In genomic region chrX:25599061-25599460, GRCh38 we compare ENCODE assay signal across 32 cellular contexts.
"Had no signal": no experiment of that assay in that cellular context is flagged by ENCODE, and none has a peak within 500 bp of the region (broad histone marks: within the 10 kb centered on the region; RNA-seq: fewer than 3 reads in every experiment).

No MANE protein-coding gene starts in this region.

- H3K27ac Mint-ChIP-seq: activated CD4-positive, alpha-beta memory T cell treated with anti-CD3 and anti-CD28 coated beads for 36 hours; activated CD4-positive, alpha-beta T cell treated with anti-CD3 and anti-CD28 coated beads, Interleukin-2, amount 10 ng/mL, durations not matched to agents 24 days and 14 days; activated naive CD4-positive, alpha-beta T cell treated with anti-CD3 and anti-CD28 coated beads, Interleukin-2, amount 50 U/mL, for 24 hours; activated naive CD8-positive, alpha-beta T cell treated with anti-CD3 and anti-CD28 coated beads, Interleukin-2, amount 50 U/mL, for 24 hours; activated T-helper 17 cell treated with anti-CD3 and anti-CD28 coated beads, Interleukin-2, amount 50 U/mL, for 72 hours; brain; immature natural killer cell; memory B cell; naive thymus-derived CD8-positive, alpha-beta T cell; stimulated activated naive B cell treated with anti-CD40 and anti-IgM and Interleukin-4, amounts not matched to agents 10 μg/mL and 1 μg/mL and 100 μg/mL, for 72 hours; T-helper 17 cell had no signal

- ATAC-seq: activated naive CD8-positive, alpha-beta T cell treated with anti-CD3 and anti-CD28 coated beads, Interleukin-2, amount 50 U/mL, for 24 hours; activated T-cell treated with anti-CD3 and anti-CD28 coated beads, Interleukin-2, amount 50 U/mL, for 4 hours; activated T-helper 17 cell treated with anti-CD3 and anti-CD28 coated beads, Interleukin-2, amount 50 U/mL, for 72 hours; esophagus mucosa; gastroesophageal sphincter; naive thymus-derived CD8-positive, alpha-beta T cell; pancreas; stimulated activated naive B cell treated with anti-CD40 and anti-IgM and Interleukin-4, amounts not matched to agents 10 μg/mL and 1 μg/mL and 100 μg/mL, for 72 hours; T-helper 17 cell; upper lobe of right lung had no signal

- DNase-seq: activated CD4-positive, alpha-beta memory T cell treated with anti-CD3 and anti-CD28 coated beads for 36 hours; activated CD4-positive, alpha-beta T cell treated with anti-CD3 and anti-CD28 coated beads, Interleukin-2, amount 10 ng/mL, durations not matched to agents 24 days and 14 days; activated CD4-positive, CD25-positive, alpha-beta regulatory T cell treated with anti-CD3 and anti-CD28 coated beads, Interleukin-2, amount 50 U/mL, for 72 hours; activated gamma-delta T cell treated with Interleukin-2 at 50 U/mL for 16 hours; activated naive CD8-positive, alpha-beta T cell treated with anti-CD3 and anti-CD28 coated beads, Interleukin-2, amount 50 U/mL, for 24 hours; activated T-cell treated with anti-CD3 and anti-CD28 coated beads, Interleukin-2, amount 50 U/mL, for 4 hours; cortex of kidney; head of caudate nucleus; hippocampal formation; immature natural killer cell; midbrain; naive thymus-derived CD8-positive, alpha-beta T cell; nucleus accumbens; pancreas; sigmoid colon; stimulated activated CD4-positive, alpha-beta T cell treated with anti-CD3 and anti-CD28 coated beads, Interleukin-1b, Interleukin-23, amount 100 ng/mL, for 48 hours; stimulated activated naive B cell treated with anti-CD40 and anti-IgM and Interleukin-4, amounts not matched to agents 10 μg/mL and 1 μg/mL and 100 μg/mL, for 72 hours; stomach; T-helper 17 cell; T1000; tibial artery; upper lobe of right lung had no signal

- H3K4me1 Mint-ChIP-seq: activated CD4-positive, alpha-beta T cell treated with anti-CD3 and anti-CD28 coated beads, Interleukin-2, amount 10 ng/mL, durations not matched to agents 24 days and 14 days; activated naive CD4-positive, alpha-beta T cell treated with anti-CD3 and anti-CD28 coated beads, Interleukin-2, amount 50 U/mL, for 24 hours; activated naive CD8-positive, alpha-beta T cell treated with anti-CD3 and anti-CD28 coated beads, Interleukin-2, amount 50 U/mL, for 24 hours; activated T-helper 17 cell treated with anti-CD3 and anti-CD28 coated beads, Interleukin-2, amount 50 U/mL, for 72 hours; brain; immature natural killer cell; memory B cell; naive thymus-derived CD8-positive, alpha-beta T cell; neural crest cell; stimulated activated naive B cell treated with anti-CD40 and anti-IgM and Interleukin-4, amounts not matched to agents 10 μg/mL and 1 μg/mL and 100 μg/mL, for 72 hours; T-helper 17 cell had no signal

- H3K4me3 ChIP-seq: gastroesophageal sphincter, pancreas, prostate gland, sigmoid colon, smooth muscle cell, stomach, suprapubic skin, tibial artery, upper lobe of right lung had no signal

- H3K27me3 Mint-ChIP-seq: activated CD4-positive, alpha-beta memory T cell treated with anti-CD3 and anti-CD28 coated beads for 36 hours; activated CD4-positive, alpha-beta T cell treated with anti-CD3 and anti-CD28 coated beads, Interleukin-2, amount 10 ng/mL, durations not matched to agents 24 days and 14 days; activated naive CD4-positive, alpha-beta T cell treated with anti-CD3 and anti-CD28 coated beads, Interleukin-2, amount 50 U/mL, for 24 hours; activated naive CD8-positive, alpha-beta T cell treated with anti-CD3 and anti-CD28 coated beads, Interleukin-2, amount 50 U/mL, for 24 hours; activated T-helper 17 cell treated with anti-CD3 and anti-CD28 coated beads, Interleukin-2, amount 50 U/mL, for 72 hours; memory B cell; naive thymus-derived CD8-positive, alpha-beta T cell; stimulated activated naive B cell treated with anti-CD40 and anti-IgM and Interleukin-4, amounts not matched to agents 10 μg/mL and 1 μg/mL and 100 μg/mL, for 72 hours; T-helper 17 cell had no signal

- H3K36me3 Mint-ChIP-seq: activated CD4-positive, alpha-beta memory T cell treated with anti-CD3 and anti-CD28 coated beads for 36 hours; activated naive CD4-positive, alpha-beta T cell treated with anti-CD3 and anti-CD28 coated beads, Interleukin-2, amount 50 U/mL, for 24 hours; brain; memory B cell; naive thymus-derived CD8-positive, alpha-beta T cell; stimulated activated naive B cell treated with anti-CD40 and anti-IgM and Interleukin-4, amounts not matched to agents 10 μg/mL and 1 μg/mL and 100 μg/mL, for 72 hours had no signal

- H3K9me3 Mint-ChIP-seq: activated naive CD4-positive, alpha-beta T cell treated with anti-CD3 and anti-CD28 coated beads, Interleukin-2, amount 50 U/mL, for 24 hours; activated T-cell treated with anti-CD3 and anti-CD28 coated beads, Interleukin-2, amount 50 U/mL, for 4 hours; memory B cell had no signal

- H3K4me3 Mint-ChIP-seq: activated CD4-positive, alpha-beta memory T cell treated with anti-CD3 and anti-CD28 coated beads for 36 hours; activated CD4-positive, alpha-beta T cell treated with anti-CD3 and anti-CD28 coated beads, Interleukin-2, amount 10 ng/mL, durations not matched to agents 24 days and 14 days; activated naive CD4-positive, alpha-beta T cell treated with anti-CD3 and anti-CD28 coated beads, Interleukin-2, amount 50 U/mL, for 24 hours; activated naive CD8-positive, alpha-beta T cell treated with anti-CD3 and anti-CD28 coated beads, Interleukin-2, amount 50 U/mL, for 24 hours; activated T-cell treated with anti-CD3 and anti-CD28 coated beads, Interleukin-2, amount 50 U/mL, for 4 hours; activated T-helper 17 cell treated with anti-CD3 and anti-CD28 coated beads, Interleukin-2, amount 50 U/mL, for 72 hours; brain; immature natural killer cell; memory B cell; naive thymus-derived CD8-positive, alpha-beta T cell; neural crest cell; stimulated activated naive B cell treated with anti-CD40 and anti-IgM and Interleukin-4, amounts not matched to agents 10 μg/mL and 1 μg/mL and 100 μg/mL, for 72 hours; T-helper 17 cell had no signal
